12 cellular contexts compared by ENCODE assay signal in genomic region chr14:61642246-61642982, GRCh38. TPM values are rescaled to one million over a fixed set of nuclear protein-coding genes. Genes with fewer than 3 reads are reported as not detected.
DNase-seq lines count a peak whose midpoint lies in the region; ATAC-seq and TF ChIP-seq lines count a peak whose summit lies in the region.
"Had no signal": no experiment of that assay in that cellular context is flagged by ENCODE, and none has a peak within 500 bp of the region (broad histone marks: within the 10 kb centered on the region; RNA-seq: fewer than 3 reads in every experiment).

No MANE protein-coding gene starts in this region.

- peak overlapping the region; percentile 87 for H3K27ac Mint-ChIP-seq in osteocyte (ENCODE audit: unreplicated experiment)
- H3K27ac Mint-ChIP-seq in CD14-positive monocyte, result no peak overlapping the region

- WGBS in esophagus, 2 donors, result 58 to 72% methylated on average over 9 of the region's 9 CpGs

- H2AFZ ChIP-seq in OCI-LY1 (ENCODE audit: low read length), result peak overlapping the region; percentile 8; the same call in 1 of the 2 replicates

- H3K36me3 Mint-ChIP-seq in osteocyte (ENCODE audit: unreplicated experiment) (no peaks in the 10 kb centered on the region), CD14-positive monocyte (no peaks in the 10 kb centered on the region)

- ATAC-seq in GM18907 (IDR thresholded peaks at IDR 0.05; ENCODE audit: unreplicated experiment), result no peak

- no peak overlapping the region for H3K4me2 ChIP-seq in OCI-LY1 (ENCODE audit: low read length)

- H3K9me2 ChIP-seq in OCI-LY1 (ENCODE audit: low read depth, low read length), result no peaks in the 10 kb centered on the region

- peaks cover 5% of the 10 kb centered on the region; the same call in 1 of the 2 replicates for H3F3A ChIP-seq in OCI-LY1 (ENCODE audit: insufficient read depth, low read length)

- peaks cover 37% of the 10 kb centered on the region for H3K4me1 Mint-ChIP-seq in osteocyte (ENCODE audit: unreplicated experiment)
- H3K4me1 Mint-ChIP-seq in CD14-positive monocyte, result peaks cover 12% of the 10 kb centered on the region

- peak overlapping the region; percentile 97 for H3K27ac ChIP-seq in OCI-LY1 (ENCODE audit: low read depth, low read length, poor library complexity, severe bottlenecking)
- H3K27ac ChIP-seq in esophagus (ENCODE audit: low read depth in 2 of 2, low read length in 1 of 2), result peak overlapping the region; percentile 23 to 48

- H3K4me3 Mint-ChIP-seq in osteocyte (ENCODE audit: unreplicated experiment) (peak overlapping the region; percentile 5), CD14-positive monocyte (no peak overlapping the region)

- DNase-seq in GM03348 (ENCODE audit: low spot score), result peak; percentile 52
- no peak for DNase-seq in osteocyte (ENCODE audit: extremely low spot score, unreplicated experiment)
- no peak for DNase-seq in CD14-positive monocyte (ENCODE audit: low spot score)
- DNase-seq in NK-92 treated with Interleukin-12 subunit alpha and Interleukin-12 subunit beta, amount 100 ng/mL, for 24 hours (lab: John Stamatoyannopoulos, UW), result no peak
- no peak for DNase-seq in NCI-H345 treated with DMSO at 0.1 percent for 48 hours (lab: John Stamatoyannopoulos, UW; ENCODE audit: unreplicated experiment)
- DNase-seq: amygdala, Calu3, KBM-7, substantia nigra had no signal

- H3K4me1 ChIP-seq in OCI-LY1 (ENCODE audit: insufficient read depth, low read length, severe bottlenecking), result peaks cover 74% of the 10 kb centered on the region
- no peaks in the 10 kb centered on the region for H3K4me1 ChIP-seq in esophagus (ENCODE audit: control insufficient read depth in 2 of 2, insufficient read depth in 2 of 2, low read length in 1 of 2)

- H3K27me3 Mint-ChIP-seq in osteocyte (ENCODE audit: unreplicated experiment) (no peaks in the 10 kb centered on the region), CD14-positive monocyte (ENCODE audit: low read depth in 3 of 3) (peaks cover 0 to 3% (median 0%) of the 10 kb centered on the region in 3 donors)

- intact Hi-C loops in CD14-positive monocyte (cut with micrococcal nuclease), result no loop called here

- H3K9ac ChIP-seq in OCI-LY1 (ENCODE audit: low read length), result no peak overlapping the region

- H3K27me3 ChIP-seq in OCI-LY1 (ENCODE audit: insufficient read depth, low read length), result no peaks in the 10 kb centered on the region
- H3K27me3 ChIP-seq in esophagus (ENCODE audit: control insufficient read depth in 1 of 2, insufficient read depth in 2 of 2, low read length in 2 of 2), result no peaks in the 10 kb centered on the region

- H3K9me3 Mint-ChIP-seq in osteocyte (ENCODE audit: unreplicated experiment) (no peaks in the 10 kb centered on the region), CD14-positive monocyte (peaks cover 0 to 1% (median 0%) of the 10 kb centered on the region in 7 donors)

- H3K9me3 ChIP-seq in OCI-LY1 (ENCODE audit: low read length), result no peaks in the 10 kb centered on the region
- no peaks in the 10 kb centered on the region for H3K9me3 ChIP-seq in esophagus (ENCODE audit: control insufficient read depth in 2 of 2, insufficient read depth in 1 of 2, low read depth in 1 of 2, low read length in 1 of 2)

- no peak overlapping the region for H3K4me3 ChIP-seq in OCI-LY1 (ENCODE audit: low read depth, low read length, poor library complexity, severe bottlenecking)
- H3K4me3 ChIP-seq in esophagus (ENCODE audit: low read depth in 1 of 2, low read length in 2 of 2), result no peak overlapping the region

- no peaks in the 10 kb centered on the region for H3K79me2 ChIP-seq in OCI-LY1 (ENCODE audit: insufficient read depth, low read length)

- H4K20me1 ChIP-seq in OCI-LY1 (ENCODE audit: insufficient read depth, low read length), result no peaks in the 10 kb centered on the region

- H3K36me3 ChIP-seq in OCI-LY1 (ENCODE audit: insufficient read depth, low read length), result no peaks in the 10 kb centered on the region
- H3K36me3 ChIP-seq in esophagus (ENCODE audit: control insufficient read depth in 2 of 2, insufficient read depth in 2 of 2, low read length in 1 of 2), result no peaks in the 10 kb centered on the region

- TF ChIP-seq CTCF in OCI-LY1 (IDR thresholded peaks at IDR 0.05; ENCODE audit: low read length) (no peak), osteocyte (IDR thresholded peaks at IDR 0.05) (no peak), CD14-positive monocyte (IDR thresholded peaks at IDR 0.05) (no peak)

RNA-seq across cellular contexts. Expression of gene HIF1A, which starts 52.9 kb away (rescaled TPM):
- polyA plus RNA-seq in esophagus (10 to 100 TPM; 23.4 to 47.5 TPM), CD14-positive monocyte (100 to 1,000 TPM in 1 of 2 donors, 10 to 100 TPM in 1; 79.0 to 137 TPM)
- 326 and 332 TPM in 2 replicates for total RNA-seq in osteocyte
